In genomic region chr16:85612801-85613608, GRCh38 we compare ENCODE assay signal across 8 cellular contexts. TPM values are rescaled to one million over a fixed set of nuclear protein-coding genes. Genes with fewer than 3 reads are reported as not detected.
DNase-seq lines count a peak whose midpoint lies in the region; ATAC-seq and TF ChIP-seq lines count a peak whose summit lies in the region.

GSE1 (plus strand) TSS chr16:85613322; CDS start chr16:85613392, 70 bp downstream.

- peak; percentile 58 for TF ChIP-seq POLR2A in NB4 (IDR thresholded peaks at IDR 0.05; ENCODE audit: extremely low read depth, insufficient read length)

- peak within 1 kb of the TSS; percentile 99 for H3K27ac ChIP-seq in psoas muscle

- H3K4me1 ChIP-seq in adipocyte (ENCODE audit: control insufficient read depth, insufficient read depth, low read length) (peaks cover 40% of the 10 kb centered on the region), psoas muscle (peaks cover 62% of the 10 kb centered on the region)

- DNase-seq in GM10266 (ENCODE audit: extremely low spot score): peak; percentile 98
- peak; percentile 57 for DNase-seq in HFF-Myc (ENCODE audit: extremely low read depth, low read depth)
- DNase-seq in NB4 (ENCODE audit: low read depth): peak; percentile 96
- peak; percentile 50 for DNase-seq in SKM-1 (lab: John Stamatoyannopoulos, UW; ENCODE audit: unreplicated experiment)
- DNase-seq in adipocyte (ENCODE audit: low read depth): peak; percentile 93
- peak; percentile 94 for DNase-seq in left cardiac atrium
- peak; percentile 94 to 97 for DNase-seq in psoas muscle

- H3K36me3 ChIP-seq in adipocyte (ENCODE audit: control insufficient read depth, insufficient read depth, low read length, severe bottlenecking) (no peaks in the 10 kb centered on the region), psoas muscle (ENCODE audit: insufficient read depth in 1 of 2, low read depth in 1 of 2) (no peaks in the 10 kb centered on the region)

- H3K9me3 ChIP-seq in adipocyte (ENCODE audit: control insufficient read depth, low read length) (no peaks in the 10 kb centered on the region), psoas muscle (no peaks in the 10 kb centered on the region)

- H3K27me3 ChIP-seq in adipocyte (replicated peaks; ENCODE audit: control insufficient read depth, insufficient read depth, low read length) (no peaks in the 10 kb centered on the region), psoas muscle (ENCODE audit: insufficient read depth in 3 of 3, low read length in 2 of 3) (no peaks in the 10 kb centered on the region)

- TF ChIP-seq CTCF in GM10266 (IDR thresholded peaks at IDR 0.05; ENCODE audit: control insufficient read depth, insufficient read depth, low read depth, missing control alignments) (no peak), HFF-Myc (IDR thresholded peaks at IDR 0.05; ENCODE audit: low read depth, low read length, missing control alignments) (no peak), NB4 (IDR thresholded peaks at IDR 0.05; ENCODE audit: low read depth, low read length) (no peak), psoas muscle (IDR thresholded peaks at IDR 0.05) (no peak)

- ATAC-seq in left cardiac atrium (peak; percentile 45 to 55), psoas muscle (peak; percentile 63 to 68 (median 66)), GM18519 (IDR thresholded peaks at IDR 0.05; ENCODE audit: low FRiP score, unreplicated experiment) (no peak)

- 0 to 1% (median 0%) methylated on average over 71 to 81 of the region's 81 CpGs for WGBS in psoas muscle, 3 donors

- peak within 1 kb of the TSS; percentile 48 for H3K4me3 ChIP-seq in HFF-Myc (replicated peaks; ENCODE audit: low read depth, low read length)
- H3K4me3 ChIP-seq in NB4 (ENCODE audit: low read depth, low read length): peak within 1 kb of the TSS; percentile 70
- peak within 1 kb of the TSS; percentile 77 for H3K4me3 ChIP-seq in adipocyte (ENCODE audit: low read length)
- peak within 1 kb of the TSS; percentile 79 for H3K4me3 ChIP-seq in psoas muscle

- peak within 1 kb of the TSS; percentile 75 for H3K9ac ChIP-seq in adipocyte (ENCODE audit: low read length)

- intact Hi-C loops in left cardiac atrium (cut with DNase I): loop anchor here in 1 of 2 donors (5.0 to 10.0 kb wide), 4 partner anchors 56 to 338 kb away; no protein-coding TSS in a partner anchor
- intact Hi-C loops in psoas muscle (cut with DNase I): loop anchor here in 1 of 2 donors (10.0 kb wide), 1 partner anchor 338 kb away; no protein-coding TSS in a partner anchor

RNA-seq across cellular contexts. Expression of gene GSE1, which starts in this region (rescaled TPM):
- total RNA-seq in left cardiac atrium: 10 to 100 TPM; 54.6 to 60.6 TPM
- total RNA-seq in psoas muscle: 10 to 100 TPM; 47.0 to 90.5 (median 64.6) TPM
- 10 to 100 TPM; 10.8 to 34.7 (median 22.0) TPM for polyA plus RNA-seq in psoas muscle
